In genomic region chr10:28676968-28677888, GRCh38 we compare ENCODE assay signal across 1 cellular context.
TF ChIP-seq lines count a peak whose summit lies in the region.

A gene with protein sequence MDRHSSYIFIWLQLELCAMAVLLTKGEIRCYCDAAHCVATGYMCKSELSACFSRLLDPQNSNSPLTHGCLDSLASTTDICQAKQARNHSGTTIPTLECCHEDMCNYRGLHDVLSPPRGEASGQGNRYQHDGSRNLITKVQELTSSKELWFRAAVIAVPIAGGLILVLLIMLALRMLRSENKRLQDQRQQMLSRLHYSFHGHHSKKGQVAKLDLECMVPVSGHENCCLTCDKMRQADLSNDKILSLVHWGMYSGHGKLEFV (plus strand): TSS chr10:28677521. CDS start chr10:28677898, 377 bp downstream.

TF ChIP-seq in K562, 482 proteins besides CTCF, POLR2A, EP300 and RAD21 (continued from another document and continues in another):
- no peak for TF ChIP-seq RREB1 (CRISPR knock-in tag; IDR thresholded peaks at IDR 0.05)
- TF ChIP-seq, protein P1, sequence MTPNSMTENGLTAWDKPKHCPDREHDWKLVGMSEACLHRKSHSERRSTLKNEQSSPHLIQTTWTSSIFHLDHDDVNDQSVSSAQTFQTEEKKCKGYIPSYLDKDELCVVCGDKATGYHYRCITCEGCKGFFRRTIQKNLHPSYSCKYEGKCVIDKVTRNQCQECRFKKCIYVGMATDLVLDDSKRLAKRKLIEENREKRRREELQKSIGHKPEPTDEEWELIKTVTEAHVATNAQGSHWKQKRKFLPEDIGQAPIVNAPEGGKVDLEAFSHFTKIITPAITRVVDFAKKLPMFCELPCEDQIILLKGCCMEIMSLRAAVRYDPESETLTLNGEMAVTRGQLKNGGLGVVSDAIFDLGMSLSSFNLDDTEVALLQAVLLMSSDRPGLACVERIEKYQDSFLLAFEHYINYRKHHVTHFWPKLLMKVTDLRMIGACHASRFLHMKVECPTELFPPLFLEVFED (CRISPR knock-in tag; conservative IDR thresholded peaks at IDR 0.05), result no peak
- no peak for TF ChIP-seq CEBPZ (IDR thresholded peaks at IDR 0.05; ENCODE audit: borderline replicate concordance, low read depth, low read length)
- TF ChIP-seq FOXK2 (conservative IDR thresholded peaks at IDR 0.05 in 1 of 2, IDR thresholded peaks at IDR 0.05 in 1 of 2; ENCODE audit: low read depth in 2 of 2), result 0 out of 4 replicates have a peak, but pooled peaks of 1 of the 2 experiments have one; percentile 29
- TF ChIP-seq YBX1 (IDR thresholded peaks at IDR 0.05), result no peak
- TF ChIP-seq, protein P2, sequence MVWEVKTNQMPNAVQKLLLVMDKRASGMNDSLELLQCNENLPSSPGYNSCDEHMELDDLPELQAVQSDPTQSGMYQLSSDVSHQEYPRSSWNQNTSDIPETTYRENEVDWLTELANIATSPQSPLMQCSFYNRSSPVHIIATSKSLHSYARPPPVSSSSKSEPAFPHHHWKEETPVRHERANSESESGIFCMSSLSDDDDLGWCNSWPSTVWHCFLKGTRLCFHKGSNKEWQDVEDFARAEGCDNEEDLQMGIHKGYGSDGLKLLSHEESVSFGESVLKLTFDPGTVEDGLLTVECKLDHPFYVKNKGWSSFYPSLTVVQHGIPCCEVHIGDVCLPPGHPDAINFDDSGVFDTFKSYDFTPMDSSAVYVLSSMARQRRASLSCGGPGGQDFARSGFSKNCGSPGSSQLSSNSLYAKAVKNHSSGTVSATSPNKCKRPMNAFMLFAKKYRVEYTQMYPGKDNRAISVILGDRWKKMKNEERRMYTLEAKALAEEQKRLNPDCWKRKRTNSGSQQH (CRISPR knock-in tag; IDR thresholded peaks at IDR 0.05), result no peak
- peak; percentile 29 for TF ChIP-seq ARID4B (CRISPR knock-in tag; IDR thresholded peaks at IDR 0.05)
- 0 out of 2 replicates have a peak, but pooled peaks have one; percentile 26 for TF ChIP-seq ZKSCAN1 (IDR thresholded peaks at IDR 0.05; ENCODE audit: low read depth, low read length)
- peak; percentile 70 for TF ChIP-seq VEZF1 (CRISPR knock-in tag; IDR thresholded peaks at IDR 0.05)
- no peak for TF ChIP-seq ZNF280B (CRISPR knock-in tag; IDR thresholded peaks at IDR 0.05)
- no peak for TF ChIP-seq PCBP2 (IDR thresholded peaks at IDR 0.05; ENCODE audit: low read depth, low read length, poor library complexity, severe bottlenecking)
- TF ChIP-seq HNRNPK (IDR thresholded peaks at IDR 0.05; ENCODE audit: low read depth, low read length, poor library complexity, severe bottlenecking), result no peak
- no peak for TF ChIP-seq ZNF764 (CRISPR knock-in tag; IDR thresholded peaks at IDR 0.05; ENCODE audit: low read depth)
- TF ChIP-seq, protein P3, sequence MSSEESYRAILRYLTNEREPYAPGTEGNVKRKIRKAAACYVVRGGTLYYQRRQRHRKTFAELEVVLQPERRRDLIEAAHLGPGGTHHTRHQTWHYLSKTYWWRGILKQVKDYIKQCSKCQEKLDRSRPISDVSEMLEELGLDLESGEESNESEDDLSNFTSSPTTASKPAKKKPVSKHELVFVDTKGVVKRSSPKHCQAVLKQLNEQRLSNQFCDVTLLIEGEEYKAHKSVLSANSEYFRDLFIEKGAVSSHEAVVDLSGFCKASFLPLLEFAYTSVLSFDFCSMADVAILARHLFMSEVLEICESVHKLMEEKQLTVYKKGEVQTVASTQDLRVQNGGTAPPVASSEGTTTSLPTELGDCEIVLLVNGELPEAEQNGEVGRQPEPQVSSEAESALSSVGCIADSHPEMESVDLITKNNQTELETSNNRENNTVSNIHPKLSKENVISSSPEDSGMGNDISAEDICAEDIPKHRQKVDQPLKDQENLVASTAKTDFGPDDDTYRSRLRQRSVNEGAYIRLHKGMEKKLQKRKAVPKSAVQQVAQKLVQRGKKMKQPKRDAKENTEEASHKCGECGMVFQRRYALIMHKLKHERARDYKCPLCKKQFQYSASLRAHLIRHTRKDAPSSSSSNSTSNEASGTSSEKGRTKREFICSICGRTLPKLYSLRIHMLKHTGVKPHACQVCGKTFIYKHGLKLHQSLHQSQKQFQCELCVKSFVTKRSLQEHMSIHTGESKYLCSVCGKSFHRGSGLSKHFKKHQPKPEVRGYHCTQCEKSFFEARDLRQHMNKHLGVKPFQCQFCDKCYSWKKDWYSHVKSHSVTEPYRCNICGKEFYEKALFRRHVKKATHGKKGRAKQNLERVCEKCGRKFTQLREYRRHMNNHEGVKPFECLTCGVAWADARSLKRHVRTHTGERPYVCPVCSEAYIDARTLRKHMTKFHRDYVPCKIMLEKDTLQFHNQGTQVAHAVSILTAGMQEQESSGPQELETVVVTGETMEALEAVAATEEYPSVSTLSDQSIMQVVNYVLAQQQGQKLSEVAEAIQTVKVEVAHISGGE (CRISPR knock-in tag; IDR thresholded peaks at IDR 0.05), result no peak
- TF ChIP-seq, protein P4, sequence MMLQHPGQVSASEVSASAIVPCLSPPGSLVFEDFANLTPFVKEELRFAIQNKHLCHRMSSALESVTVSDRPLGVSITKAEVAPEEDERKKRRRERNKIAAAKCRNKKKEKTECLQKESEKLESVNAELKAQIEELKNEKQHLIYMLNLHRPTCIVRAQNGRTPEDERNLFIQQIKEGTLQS (IDR thresholded peaks at IDR 0.05), result no peak
- TF ChIP-seq, protein P4 (CRISPR knock-in tag; conservative IDR thresholded peaks at IDR 0.05), result no peak
- no peak for TF ChIP-seq ZNF212 (CRISPR knock-in tag; IDR thresholded peaks at IDR 0.05)
- peak; percentile 40; the same call in 1 of the 2 replicates for TF ChIP-seq HMGXB4 (CRISPR knock-in tag; IDR thresholded peaks at IDR 0.05)
- TF ChIP-seq TCF7L2 (IDR thresholded peaks at IDR 0.05; ENCODE audit: low read depth, low read length), result no peak
- TF ChIP-seq KHSRP (IDR thresholded peaks at IDR 0.05), result no peak
